ENCODE assay signal across 9 cellular contexts in genomic region chr7:150994141-150994837, GRCh38. TPM values are rescaled to one million over a fixed set of nuclear protein-coding genes. Genes with fewer than 3 reads are reported as not detected.
DNase-seq lines count a peak whose midpoint lies in the region; ATAC-seq and TF ChIP-seq lines count a peak whose summit lies in the region.
"Had no signal": no experiment of that assay in that cellular context is flagged by ENCODE, and none has a peak within 500 bp of the region (broad histone marks: within the 10 kb centered on the region; RNA-seq: fewer than 3 reads in every experiment).

No MANE protein-coding gene starts in this region.

- peak overlapping the region; percentile 69 for H3K27ac ChIP-seq in CD8-positive, alpha-beta memory T cell (ENCODE audit: low read depth, low read length)
- peak overlapping the region in 3 of 4 donors; percentile 45 to 75 (median 68) for H3K27ac ChIP-seq in esophagus squamous epithelium
- H3K27ac ChIP-seq in neural progenitor cell: no peak overlapping the region

- no peaks in the 10 kb centered on the region for H3K36me3 ChIP-seq in CD8-positive, alpha-beta memory T cell (ENCODE audit: insufficient read depth, low read length)
- H3K36me3 ChIP-seq in esophagus squamous epithelium: no peaks in the 10 kb centered on the region
- no peaks in the 10 kb centered on the region for H3K36me3 ChIP-seq in neural progenitor cell

- H3K27me3 Mint-ChIP-seq in CD8-positive, alpha-beta memory T cell: peaks cover 4 to 12% of the 10 kb centered on the region in 2 donors
- peaks cover 6% of the 10 kb centered on the region for H3K27me3 Mint-ChIP-seq in neural progenitor cell (ENCODE audit: insufficient read depth, low read depth)

- 53 to 59% methylated on average over 5 to 7 of the region's 15 CpGs for WGBS in esophagus squamous epithelium, 2 donors

- peaks cover 12% of the 10 kb centered on the region for H3K9me3 ChIP-seq in CD8-positive, alpha-beta memory T cell (ENCODE audit: low read length)
- H3K9me3 ChIP-seq in esophagus squamous epithelium: peaks cover 0 to 23% (median 9%) of the 10 kb centered on the region in 3 donors
- no peaks in the 10 kb centered on the region for H3K9me3 ChIP-seq in neural progenitor cell (ENCODE audit: low read depth)

- intact Hi-C loops in esophagus squamous epithelium (cut with DNase I): no loop called here

- POLR2A ChIA-PET in CD8-positive, alpha-beta memory T cell (lab: Charles Lee): interaction anchor here (0.8 kb wide), 1 partner anchor 15 kb away, joined by 3 read pairs; no protein-coding TSS in a partner anchor
- POLR2A ChIA-PET in HEK293T (lab: Yijun Ruan, JAX): interaction anchor here (0.8 to 0.9 kb wide), 2 partner anchors 14 to 15 kb away, joined by 3 to 4 read pairs; no protein-coding TSS in a partner anchor

- H3K9ac ChIP-seq in neural progenitor cell: no peak overlapping the region

- peak overlapping the region; percentile 5 for H3K4me3 ChIP-seq in CD8-positive, alpha-beta memory T cell (ENCODE audit: low read length)
- H3K4me3 ChIP-seq in NB4 (ENCODE audit: low read depth, low read length): no peak overlapping the region
- peak overlapping the region in 3 of 4 donors; percentile 24 to 54 (median 36) for H3K4me3 ChIP-seq in esophagus squamous epithelium
- no peak overlapping the region for H3K4me3 ChIP-seq in neural progenitor cell

- no peak for TF ChIP-seq CTCF in NB4 (IDR thresholded peaks at IDR 0.05; ENCODE audit: low read depth, low read length)
- no peak for TF ChIP-seq CTCF in esophagus squamous epithelium (IDR thresholded peaks at IDR 0.05)
- TF ChIP-seq CTCF in neural progenitor cell (IDR thresholded peaks at IDR 0.05): no peak

- H2AFZ ChIP-seq in neural progenitor cell (replicated peaks): no peak overlapping the region

- DNase-seq in CD8-positive, alpha-beta memory T cell: no peak
- DNase-seq in NB4 (ENCODE audit: low read depth): peak; percentile 89
- no peak for DNase-seq in esophagus squamous epithelium (lab: John Stamatoyannopoulos, UW)
- DNase-seq in neural progenitor cell (ENCODE audit: low spot score): no peak
- DNase-seq in kidney tubule cell (ENCODE audit: low spot score): no peak
- DNase-seq in HEK293T (ENCODE audit: extremely low spot score): no peak
- DNase-seq: stimulated activated CD4-positive, alpha-beta T cell treated with anti-CD3 and anti-CD28 coated beads, Interleukin-4, amount 100 ng/mL, for 1 hour had no signal

- H3K27ac Mint-ChIP-seq in CD8-positive, alpha-beta memory T cell: peak overlapping the region in 2 of 8 donors; percentile 17 to 76
- H3K27ac Mint-ChIP-seq in neural progenitor cell: peak overlapping the region; percentile 68

- CTCF ChIA-PET in CD8-positive, alpha-beta memory T cell (lab: Charles Lee): interaction anchor here (0.8 to 2.3 kb wide), 10 partner anchors 9 to 118 kb away, joined by 3 to 13 read pairs (median 6); no protein-coding TSS in a partner anchor
- CTCF ChIA-PET in HEK293T (lab: Yijun Ruan, JAX): interaction anchor here (0.6 to 1.5 kb wide), 2 partner anchors 30 to 96 kb away, joined by 3 to 5 read pairs; no protein-coding TSS in a partner anchor

- H3K27me3 ChIP-seq in CD8-positive, alpha-beta memory T cell (ENCODE audit: insufficient read depth, low read length, poor library complexity, severe bottlenecking): no peaks in the 10 kb centered on the region
- H3K27me3 ChIP-seq in esophagus squamous epithelium (peaks cover 0 to 29% (median 0%) of the 10 kb centered on the region in 4 donors), neural progenitor cell (no peaks in the 10 kb centered on the region)

- H3K36me3 Mint-ChIP-seq in CD8-positive, alpha-beta memory T cell: peaks cover 0 to 15% (median 0%) of the 10 kb centered on the region in 3 donors
- no peaks in the 10 kb centered on the region for H3K36me3 Mint-ChIP-seq in neural progenitor cell

- no peak overlapping the region for H3K4me2 ChIP-seq in neural progenitor cell

- no peak for ATAC-seq in HG02840 (IDR thresholded peaks at IDR 0.05; ENCODE audit: low FRiP score, unreplicated experiment)
- ATAC-seq in HG03378 (IDR thresholded peaks at IDR 0.05; ENCODE audit: unreplicated experiment): no peak

- H3K4me3 Mint-ChIP-seq in CD8-positive, alpha-beta memory T cell: no peak overlapping the region
- H3K4me3 Mint-ChIP-seq in neural progenitor cell: no peak overlapping the region

- H3F3A ChIP-seq in neural progenitor cell (ENCODE audit: low read depth): peaks cover 17% of the 10 kb centered on the region

- H4K20me1 ChIP-seq in neural progenitor cell (ENCODE audit: low read depth): no peaks in the 10 kb centered on the region

- TF ChIP-seq POLR2A in NB4 (IDR thresholded peaks at IDR 0.05; ENCODE audit: extremely low read depth, insufficient read length) (peak; percentile 34), esophagus squamous epithelium (IDR thresholded peaks at IDR 0.05) (no peak)

- H3K9me3 Mint-ChIP-seq in CD8-positive, alpha-beta memory T cell: peaks cover 7 to 19% (median 14%) of the 10 kb centered on the region in 5 donors
- H3K9me3 Mint-ChIP-seq in neural progenitor cell: peaks cover 9% of the 10 kb centered on the region

- peaks cover 44% of the 10 kb centered on the region for H3K4me1 ChIP-seq in CD8-positive, alpha-beta memory T cell (ENCODE audit: insufficient read depth, low read length)
- H3K4me1 ChIP-seq in esophagus squamous epithelium: peaks cover 0 to 47% (median 11%) of the 10 kb centered on the region in 3 donors
- H3K4me1 ChIP-seq in neural progenitor cell: peaks cover 31% of the 10 kb centered on the region

- peaks cover 19 to 29% (median 20%) of the 10 kb centered on the region in 3 donors for H3K4me1 Mint-ChIP-seq in CD8-positive, alpha-beta memory T cell
- peaks cover 20% of the 10 kb centered on the region for H3K4me1 Mint-ChIP-seq in neural progenitor cell

- no peaks in the 10 kb centered on the region for H3K79me2 ChIP-seq in neural progenitor cell (ENCODE audit: low read depth)

TF ChIP-seq in HEK293T, 16 proteins besides CTCF, POLR2A, EP300 and RAD21:
- no peak for TF ChIP-seq HDGF (IDR thresholded peaks at IDR 0.05; ENCODE audit: borderline replicate concordance)
- no peak for TF ChIP-seq FOXA1 (IDR thresholded peaks at IDR 0.05)
- TF ChIP-seq ELF4 (IDR thresholded peaks at IDR 0.05): no peak
- no peak for TF ChIP-seq BHLHE40 (IDR thresholded peaks at IDR 0.05; ENCODE audit: borderline replicate concordance)
- no peak for TF ChIP-seq FOXM1 (IDR thresholded peaks at IDR 0.05; ENCODE audit: borderline replicate concordance)
- no peak for TF ChIP-seq L3MBTL2 (conservative IDR thresholded peaks at IDR 0.05)
- TF ChIP-seq ARNT (IDR thresholded peaks at IDR 0.05): no peak
- no peak for TF ChIP-seq PKNOX1 (IDR thresholded peaks at IDR 0.05)

RNA-seq across cellular contexts. Expression of gene NOS3, which starts 3.5 kb away (rescaled TPM):
- 10 to 100 TPM in 1 of 2 experiments, 1 to 10 TPM in 1; 9.9 to 10.6 TPM for total RNA-seq in CD8-positive, alpha-beta memory T cell
- polyA plus RNA-seq in CD8-positive, alpha-beta memory T cell: 5.2 TPM
- total RNA-seq in esophagus squamous epithelium: 1 to 10 TPM; 1.4 to 3.2 (median 2.2) TPM
- total RNA-seq in neural progenitor cell (ENCODE audit: low replicate concordance): 1.3 and 11.0 TPM in 2 replicates

RNA-seq across cellular contexts. Expression of gene KCNH2, which starts 16.2 kb away (rescaled TPM):
- under 1 TPM; 0.11 to 0.24 TPM for total RNA-seq in CD8-positive, alpha-beta memory T cell
- 0.63 TPM for polyA plus RNA-seq in CD8-positive, alpha-beta memory T cell
- total RNA-seq in esophagus squamous epithelium: 1 to 10 TPM in 1 of 4 donors, under 1 TPM in 3; 0.19 to 2.5 (median 0.72) TPM
- total RNA-seq in neural progenitor cell (ENCODE audit: low replicate concordance): 2.6 and 11.1 TPM in 2 replicates

RNA-seq across cellular contexts. Expression of gene ATG9B, which starts 30.0 kb away (rescaled TPM):
- total RNA-seq in CD8-positive, alpha-beta memory T cell: 1 to 10 TPM; 3.8 to 4.2 TPM
- polyA plus RNA-seq in CD8-positive, alpha-beta memory T cell: 15.4 TPM
- total RNA-seq in esophagus squamous epithelium (10 to 100 TPM in 2 of 4 donors, 1 to 10 TPM in 2; 1.5 to 45.2 (median 12.8) TPM), neural progenitor cell (ENCODE audit: low replicate concordance) (0.43 and 1.8 TPM in 2 replicates)

RNA-seq across cellular contexts. Expression of gene ABCB8, which starts 34.0 kb away (rescaled TPM):
- 10 to 100 TPM; 49.2 to 52.3 TPM for total RNA-seq in CD8-positive, alpha-beta memory T cell
- polyA plus RNA-seq in CD8-positive, alpha-beta memory T cell: 18.4 TPM
- 10 to 100 TPM; 23.1 to 41.0 (median 26.1) TPM for total RNA-seq in esophagus squamous epithelium
- 7.9 and 19.9 TPM in 2 replicates for total RNA-seq in neural progenitor cell (ENCODE audit: low replicate concordance)

RNA-seq across cellular contexts. Expression of gene ASIC3, which starts 54.0 kb away (rescaled TPM):
- total RNA-seq in CD8-positive, alpha-beta memory T cell: 1 to 10 TPM; 2.6 to 3.6 TPM
- polyA plus RNA-seq in CD8-positive, alpha-beta memory T cell: not detected
- total RNA-seq in esophagus squamous epithelium: under 1 TPM in 2 of 4 donors, not detected in 2; 0.40 to 0.95 TPM
- 1.6 TPM in 1 of 2 replicates, not detected in the other for total RNA-seq in neural progenitor cell (ENCODE audit: low replicate concordance)

Comparison
In these comparisons a context has a peak if more than half of its experiments do, and no peak if none do; other contexts are left out.
1. H3K4me3 ChIP-seq: peak in CD8-positive, alpha-beta memory T cell (single experiment) and esophagus squamous epithelium (3 of 4); none in NB4 (single experiment) and neural progenitor cell (single experiment).